13 cellular contexts compared by ENCODE assay signal in the genomic region with DNA sequence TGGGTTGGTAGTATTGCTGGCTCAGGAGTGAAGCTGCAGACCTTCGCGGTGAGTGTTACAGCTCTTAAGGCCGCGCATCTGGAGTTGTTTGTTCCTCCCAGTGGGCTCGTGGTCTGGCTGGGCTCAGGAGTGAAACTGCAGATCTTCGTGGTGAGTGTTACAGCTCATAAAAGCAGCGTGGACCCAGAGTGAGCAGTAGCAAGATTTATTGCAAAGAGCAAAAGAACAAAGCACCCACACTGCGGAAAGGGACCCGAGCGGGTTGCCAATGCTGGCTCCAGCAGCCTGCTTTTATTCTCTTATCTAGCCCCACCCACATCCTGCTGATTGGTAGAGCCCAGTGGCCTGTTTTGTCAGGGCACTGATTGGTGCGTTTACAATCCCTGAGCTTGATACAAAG. TPM values are rescaled to one million over a fixed set of nuclear protein-coding genes. Genes with fewer than 3 reads are reported as not detected.
DNase-seq lines count a peak whose midpoint lies in the region; ATAC-seq, FAIRE-seq and TF ChIP-seq lines count a peak whose summit lies in the region.
"Not testable (repeated sequence)": the region's sequence is repeated elsewhere in the genome, so short reads cannot be mapped to it uniquely, and the experiment has no call there.
"Had no signal": no experiment of that assay in that cellular context is flagged by ENCODE, and none has a peak within 500 bp of the region (broad histone marks: within the 10 kb centered on the region; RNA-seq: fewer than 3 reads in every experiment).

No MANE protein-coding gene starts in this region.

- WGBS in body of pancreas, 2 donors = 81 to 89% methylated on average over 11 of the region's 11 CpGs
- 51 to 84% methylated on average over 11 of the region's 11 CpGs for WGBS in sigmoid colon, 2 donors
- 86 to 93% methylated on average over 11 of the region's 11 CpGs for WGBS in thyroid gland, 2 donors

- not testable (repeated sequence) for ATAC-seq in body of pancreas

- not testable (repeated sequence) for H3K36me3 ChIP-seq in body of pancreas (replicated peaks in 1 of 2; ENCODE audit: insufficient read depth in 1 of 2, low read depth in 2 of 2); kidney (ENCODE audit: control insufficient read depth in 1 of 2, insufficient read depth in 2 of 2, low read length in 2 of 2); sigmoid colon; thyroid gland

- not testable (repeated sequence) for TF ChIP-seq CTCF in body of pancreas (IDR thresholded peaks at IDR 0.05); kidney (IDR thresholded peaks at IDR 0.05; ENCODE audit: borderline replicate concordance, extremely low read depth, insufficient read depth); sigmoid colon (IDR thresholded peaks at IDR 0.05); thyroid gland (IDR thresholded peaks at IDR 0.05)

- not testable (repeated sequence) for H3K9ac ChIP-seq in kidney (ENCODE audit: low read length in 2 of 2)

- DNase-seq in KBM-7 (peak; percentile 46), body of pancreas (peak in 1 of 4 donors; percentile 12), kidney (peak; percentile 62), sigmoid colon (peak; percentile 71)
- peak; percentile 47 to 75 for DNase-seq in activated CD4-positive, alpha-beta T cell treated with anti-CD3 and anti-CD28 coated beads for 24 hours (ENCODE audit: low read depth in 2 of 2)
- DNase-seq in activated T-cell treated with anti-CD3 and anti-CD28 coated beads, Interleukin-2, amount 50 U/mL, for 48 hours = peak; percentile 85 to 88
- DNase-seq in stimulated activated CD8-positive, alpha-beta memory T cell treated with anti-CD3 and anti-CD28 coated beads, Interleukin-12 subunit alpha, Interleukin-12 subunit beta, amount 100 ng/mL, for 4 hours (ENCODE audit: low read depth) = peak; percentile 67
- not testable (repeated sequence) for DNase-seq in thyroid gland

- H3K27ac ChIP-seq in body of pancreas = peak overlapping the region in 2 of 4 donors; percentile 72 to 85
- not testable (repeated sequence) for H3K27ac ChIP-seq in kidney (ENCODE audit: low read depth in 2 of 2, low read length in 2 of 2)
- peak overlapping the region; percentile 79 to 86 (median 84) for H3K27ac ChIP-seq in sigmoid colon
- H3K27ac ChIP-seq in thyroid gland = peak overlapping the region in 2 of 3 donors; percentile 75 to 94

- TF ChIP-seq EP300 in sigmoid colon (IDR thresholded peaks at IDR 0.05) = peak in 1 of 4 donors; percentile 19

- intact Hi-C loops in body of pancreas (cut with DNase I); kidney (cut with DNase I); sigmoid colon (cut with DNase I); thyroid gland (cut with DNase I): not testable (repeated sequence)

- not testable (repeated sequence) for H3K4me3 ChIP-seq in body of pancreas; kidney (ENCODE audit: low read length in 2 of 2); thyroid gland (replicated peaks in 1 of 3)
- peak overlapping the region in 3 of 4 donors; percentile 50 to 59 (median 55) for H3K4me3 ChIP-seq in sigmoid colon

- H3K9me3 ChIP-seq in body of pancreas; kidney (ENCODE audit: control insufficient read depth in 1 of 2, low read length in 2 of 2); sigmoid colon; thyroid gland: not testable (repeated sequence)

- H3K27me3 ChIP-seq in body of pancreas, sigmoid colon, thyroid gland: not testable (repeated sequence)

- FAIRE-seq in kidney (lab: Jason Lieb, UNC) = not testable (repeated sequence)

- in situ Hi-C loops in KBM-7 (cut with MboI; ENCODE audit: low pct_unique_long_range_greater_than_20kb, low sequenced_read_pairs) = not testable (repeated sequence)

- peak in 2 of 3 donors; percentile 12 to 22 for TF ChIP-seq POLR2A in body of pancreas (IDR thresholded peaks at IDR 0.05)
- not testable (repeated sequence) for TF ChIP-seq POLR2A in sigmoid colon (IDR thresholded peaks at IDR 0.05); thyroid gland (IDR thresholded peaks at IDR 0.05)

- H3K4me1 ChIP-seq in body of pancreas (peaks cover 26% of the 10 kb centered on the region), sigmoid colon (peaks cover 0 to 62% (median 57%) of the 10 kb centered on the region in 4 donors), thyroid gland (peaks cover 10 to 14% of the 10 kb centered on the region in 2 donors)
- H3K4me1 ChIP-seq in kidney (ENCODE audit: control insufficient read depth in 1 of 2, insufficient read depth in 1 of 2, low read depth in 1 of 2, low read length in 2 of 2) = not testable (repeated sequence)

RNA-seq across cellular contexts. Expression of a gene that starts 1.3 kb away (rescaled TPM):
- total RNA-seq in body of pancreas = 10 to 100 TPM; 10.1 to 11.2 TPM
- total RNA-seq in kidney = 41.8 TPM
- 30.1 TPM for polyA plus RNA-seq in kidney (ENCODE audit: insufficient read depth, low read depth, low replicate concordance)
- 100 to 1,000 TPM; 115 to 152 (median 142) TPM for total RNA-seq in sigmoid colon
- 10 to 100 TPM; 39.5 to 86.5 (median 61.3) TPM for polyA plus RNA-seq in sigmoid colon
- total RNA-seq in thyroid gland = 10 to 100 TPM; 11.0 to 44.3 (median 17.2) TPM
- polyA plus RNA-seq: neural cell had no signal

RNA-seq across cellular contexts. Expression of a gene that starts 48.6 kb away (rescaled TPM):
- total RNA-seq in body of pancreas (not detected), kidney (not detected), sigmoid colon (not detected), thyroid gland (not detected)
- polyA plus RNA-seq in kidney (ENCODE audit: insufficient read depth, low read depth, low replicate concordance) (not detected), sigmoid colon (under 1 TPM in 1 of 3 donors, not detected in 2; 0.03 TPM)
- total RNA-seq: bronchial epithelial cell; epithelial cell of proximal tubule; T-helper 1 cell treated with Interleukin-12 subunit alpha and Interleukin-12 subunit beta and Interleukin-4 antibody, amounts not matched to agents 30 ng/mL and 1 ng/mL, for 36 hours; temporal lobe had no signal
- polyA plus RNA-seq: neural cell had no signal
